Comparison of ENCODE assay signal across 33 cellular contexts in genomic region chr18:64164883-64165282, GRCh38. TPM values are rescaled to one million over a fixed set of nuclear protein-coding genes. Genes with fewer than 3 reads are reported as not detected.
"Had no signal": no experiment of that assay in that cellular context is flagged by ENCODE, and none has a peak within 500 bp of the region (broad histone marks: within the 10 kb centered on the region; RNA-seq: fewer than 3 reads in every experiment).

No MANE protein-coding gene starts in this region.

- H3K9me3 ChIP-seq: esophagus squamous epithelium, heart right ventricle, left lung, prostate gland, right atrium auricular region, sigmoid colon, stomach, thyroid gland had no signal

- H3K27ac ChIP-seq: coronary artery, esophagus squamous epithelium, heart right ventricle, left lung, prostate gland, right atrium auricular region, sigmoid colon, stomach, thyroid gland had no signal

- DNase-seq: dermis blood vessel endothelial cell; effector memory CD4-positive, alpha-beta T cell; erythroblast; esophagus squamous epithelium; foreskin melanocyte; glutamatergic neuron; heart right ventricle; hippocampal formation; left cardiac atrium; left lung; naive thymus-derived CD8-positive, alpha-beta T cell; nephron progenitor cell; nucleus accumbens; sigmoid colon; stimulated activated CD4-positive, alpha-beta T cell treated with anti-CD3 and anti-CD28 coated beads, Interleukin-2, amount 100 ng/mL, for 24 hours; stimulated activated CD4-positive, alpha-beta T cell treated with anti-CD3 and anti-CD28 coated beads, Interleukin-4, amount 100 ng/mL, for 24 hours; stimulated activated naive CD4-positive, alpha-beta T cell treated with Interleukin-2 at 50 U/mL for 16 hours; stomach; thyroid gland had no signal

- H3K4me1 ChIP-seq: esophagus squamous epithelium, heart right ventricle, left lung, prostate gland, right atrium auricular region, sigmoid colon, stomach, thyroid gland had no signal

- H3K36me3 Mint-ChIP-seq: naive thymus-derived CD8-positive, alpha-beta T cell; stimulated activated effector memory CD8-positive, alpha-beta T cell treated with anti-CD3 and anti-CD28 coated beads, Interleukin-12 subunit alpha, Interleukin-12 subunit beta, amount 100 ng/mL, for 72 hours; type B pancreatic cell had no signal

- H3K9me3 Mint-ChIP-seq: nephron progenitor cell; stimulated activated effector memory CD8-positive, alpha-beta T cell treated with anti-CD3 and anti-CD28 coated beads, Interleukin-12 subunit alpha, Interleukin-12 subunit beta, amount 100 ng/mL, for 72 hours; type B pancreatic cell had no signal

- H3K4me1 Mint-ChIP-seq: naive thymus-derived CD8-positive, alpha-beta T cell; nephron progenitor cell; stimulated activated effector memory CD8-positive, alpha-beta T cell treated with anti-CD3 and anti-CD28 coated beads, Interleukin-12 subunit alpha, Interleukin-12 subunit beta, amount 100 ng/mL, for 72 hours had no signal

- H3K27me3 ChIP-seq: esophagus squamous epithelium, heart right ventricle, left lung, right atrium auricular region, sigmoid colon, stomach, thyroid gland had no signal

- H3K36me3 ChIP-seq: esophagus squamous epithelium, heart right ventricle, left lung, prostate gland, right atrium auricular region, sigmoid colon, stomach, thyroid gland had no signal

- H3K27ac Mint-ChIP-seq: naive thymus-derived CD8-positive, alpha-beta T cell; nephron progenitor cell; stimulated activated effector memory CD8-positive, alpha-beta T cell treated with anti-CD3 and anti-CD28 coated beads, Interleukin-12 subunit alpha, Interleukin-12 subunit beta, amount 100 ng/mL, for 72 hours; type B pancreatic cell had no signal

- H3K4me3 Mint-ChIP-seq: naive thymus-derived CD8-positive, alpha-beta T cell; nephron progenitor cell; stimulated activated effector memory CD8-positive, alpha-beta T cell treated with anti-CD3 and anti-CD28 coated beads, Interleukin-12 subunit alpha, Interleukin-12 subunit beta, amount 100 ng/mL, for 72 hours; type B pancreatic cell had no signal

- H3K4me3 ChIP-seq: coronary artery, esophagus squamous epithelium, heart right ventricle, left lung, prostate gland, right atrium auricular region, sigmoid colon, stomach, thyroid gland had no signal

RNA-seq across cellular contexts. Expression of gene LINC00305, which starts 16.0 kb away (rescaled TPM):
- total RNA-seq: dermis blood vessel endothelial cell; esophagus squamous epithelium; heart right ventricle; kidney epithelial cell; left cardiac atrium; lower leg skin; mesenteric fat pad; myocyte; naive thymus-derived CD8-positive, alpha-beta T cell; osteocyte; prostate gland; right atrium auricular region; sigmoid colon; skeletal muscle tissue; stomach; subcutaneous adipose tissue; temporal lobe; thyroid gland; urinary bladder had no signal
- polyA plus RNA-seq: heart right ventricle; naive thymus-derived CD8-positive, alpha-beta T cell; sigmoid colon; stomach; urinary bladder had no signal
